Comparison of ENCODE assay signal across 8 cellular contexts in genomic region chr19:55640577-55641375, GRCh38. TPM values are rescaled to one million over a fixed set of nuclear protein-coding genes. Genes with fewer than 3 reads are reported as not detected.
DNase-seq lines count a peak whose midpoint lies in the region; ATAC-seq lines count a peak whose summit lies in the region.

ZNF580 (plus strand) TSS chr19:55641002; CDS start chr19:55642509, 1,507 bp downstream.

- H3K36me3 ChIP-seq in CD4-positive, alpha-beta memory T cell (ENCODE audit: insufficient read depth, low read length) = peaks cover 7% of the 10 kb centered on the region
- H3K36me3 ChIP-seq in endocrine pancreas (ENCODE audit: control insufficient read depth, insufficient read depth, low read length) = no peaks in the 10 kb centered on the region

- POLR2A ChIA-PET in CD4-positive, alpha-beta memory T cell (lab: Charles Lee; ENCODE audit: partially characterized antibody) = interaction anchor here (1.0 to 9.9 kb wide), 6 partner anchors 13 to 1773 kb away, joined by 3 to 91 read pairs (median 6); partner anchors contain the start of genes FIZ1, ISOC2, MYADM and U2AF2

- H3K36me3 Mint-ChIP-seq in CD4-positive, alpha-beta memory T cell = peaks cover 14 to 30% of the 10 kb centered on the region in 2 donors

- peak within 1 kb of the TSS; percentile 76 for H3K9ac ChIP-seq in endocrine pancreas (ENCODE audit: control insufficient read depth, insufficient read depth, low read length)

- no peaks in the 10 kb centered on the region for H3K9me3 ChIP-seq in CD4-positive, alpha-beta memory T cell (ENCODE audit: control insufficient read depth in 1 of 2, low read length in 2 of 2)
- H3K9me3 ChIP-seq in endocrine pancreas (ENCODE audit: control insufficient read depth, low read length) = no peaks in the 10 kb centered on the region

- H3K4me3 Mint-ChIP-seq in CD4-positive, alpha-beta memory T cell = peak within 1 kb of the TSS; percentile 82 to 94 (median 88)

- H3K4me1 Mint-ChIP-seq in CD4-positive, alpha-beta memory T cell = peaks cover 44 to 79% (median 61%) of the 10 kb centered on the region in 4 donors

- intact Hi-C loops in CD4-positive, alpha-beta memory T cell (cut with micrococcal nuclease) = loop anchor here (1.0 to 5.0 kb wide), 4 partner anchors 8 to 523 kb away; partner anchors contain the start of genes PPP1R12C, UBE2S and ZNF865

- peak; percentile 35 to 66 (median 54) for DNase-seq in CD4-positive, alpha-beta memory T cell
- DNase-seq in NCI-H446 (lab: John Stamatoyannopoulos, UW) = peak; percentile 69 to 84
- peak; percentile 89 for DNase-seq in activated CD8-positive, alpha-beta memory T cell treated with anti-CD3 and anti-CD28 coated beads for 24 hours
- DNase-seq in lung microvascular endothelial cell (ENCODE audit: low read depth in 2 of 2) = peak; percentile 62 to 73
- peak; percentile 53 for DNase-seq in stimulated activated CD8-positive, alpha-beta memory T cell treated with anti-CD3 and anti-CD28 coated beads, Interleukin-4, amount 100 ng/mL, for 24 hours (ENCODE audit: low read depth)
- DNase-seq in SKM-1 (lab: John Stamatoyannopoulos, UW; ENCODE audit: unreplicated experiment) = no peak

- peak within 1 kb of the TSS; percentile 78 to 83 for H3K4me3 ChIP-seq in CD4-positive, alpha-beta memory T cell (ENCODE audit: low read length in 2 of 2)
- peak within 1 kb of the TSS; percentile 45 for H3K4me3 ChIP-seq in endocrine pancreas (ENCODE audit: control insufficient read depth, insufficient read depth, low read length)

- peak within 1 kb of the TSS; percentile 69 for H3K27ac ChIP-seq in CD4-positive, alpha-beta memory T cell (ENCODE audit: low read depth, low read length)

- no peaks in the 10 kb centered on the region for H3K27me3 ChIP-seq in CD4-positive, alpha-beta memory T cell (ENCODE audit: insufficient read depth, low read length)
- no peaks in the 10 kb centered on the region for H3K27me3 ChIP-seq in endocrine pancreas (ENCODE audit: control insufficient read depth, insufficient read depth, low read length)

- ATAC-seq in GM21723 (IDR thresholded peaks at IDR 0.05; ENCODE audit: unreplicated experiment) = peak; percentile 34

- no peaks in the 10 kb centered on the region for H3K27me3 Mint-ChIP-seq in CD4-positive, alpha-beta memory T cell

- peaks cover 59% of the 10 kb centered on the region for H3K4me1 ChIP-seq in CD4-positive, alpha-beta memory T cell (ENCODE audit: insufficient read depth, low read length)
- peaks cover 3% of the 10 kb centered on the region for H3K4me1 ChIP-seq in endocrine pancreas (ENCODE audit: control insufficient read depth, insufficient read depth, low read length)

- CTCF ChIA-PET in CD4-positive, alpha-beta memory T cell (lab: Charles Lee; ENCODE audit: partially characterized antibody) = interaction anchor here (1.0 to 3.0 kb wide), 4 partner anchors 9 to 173 kb away, joined by 3 to 12 read pairs (median 5); no protein-coding TSS in a partner anchor

- peaks cover 0 to 1% (median 0%) of the 10 kb centered on the region in 8 donors for H3K9me3 Mint-ChIP-seq in CD4-positive, alpha-beta memory T cell

- peak within 1 kb of the TSS; percentile 79 to 95 (median 94) for H3K27ac Mint-ChIP-seq in CD4-positive, alpha-beta memory T cell

RNA-seq across cellular contexts. Expression of gene ZNF580, which starts in this region (rescaled TPM):
- total RNA-seq in CD4-positive, alpha-beta memory T cell = 100 to 1,000 TPM in 1 of 2 experiments, 10 to 100 TPM in 1; 92.7 to 105 TPM
- polyA plus RNA-seq in CD4-positive, alpha-beta memory T cell = 10 to 100 TPM in 1 of 2 donors, 1 to 10 TPM in 1; 7.2 to 17.8 TPM
- total RNA-seq in lung microvascular endothelial cell = 1.3 and 2.0 TPM in 2 replicates

Comparison
In these comparisons a context has a peak if more than half of its experiments do, and no peak if none do; other contexts are left out.
1. RNA of gene ZNF580 (total RNA-seq): 92.7 to 105 TPM in CD4-positive, alpha-beta memory T cell; 1.3 to 2.0 TPM in lung microvascular endothelial cell; every median in the first group is over 10 times any median in the second.